ENCODE assay signal across 10 cellular contexts in the genomic region with DNA sequence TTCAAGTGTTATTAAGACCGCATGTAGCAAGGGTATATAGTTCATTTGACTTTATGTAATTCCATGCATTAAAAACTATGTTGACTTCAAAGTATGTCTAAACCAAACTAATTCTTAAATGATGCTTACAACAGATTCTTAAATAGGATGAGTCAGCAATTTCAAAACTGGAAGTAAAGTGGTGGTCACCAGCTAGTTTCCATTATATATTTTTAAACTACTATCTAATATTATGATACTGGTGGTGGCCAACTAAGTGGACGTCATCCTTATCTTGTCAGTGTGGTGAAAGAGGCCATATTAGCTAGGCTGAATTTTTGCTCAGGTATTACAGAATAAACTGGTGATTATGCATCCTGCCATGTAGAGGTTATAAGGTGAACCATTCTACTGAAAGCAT. TPM values are rescaled to one million over a fixed set of nuclear protein-coding genes. Genes with fewer than 3 reads are reported as not detected.
A peak's percentile ranks its signal among the peaks of the same experiment; 100 is the strongest.
DNase-seq lines count a peak whose midpoint lies in the region; ATAC-seq and TF ChIP-seq lines count a peak whose summit lies in the region.
"Had no signal": no experiment of that assay in that cellular context is flagged by ENCODE, and none has a peak within 500 bp of the region (broad histone marks: within the 10 kb centered on the region; RNA-seq: fewer than 3 reads in every experiment).

No MANE protein-coding gene starts in this region.

- H3K4me3 ChIP-seq in iPS-18a (ENCODE audit: low read length) = peak overlapping the region; percentile 74
- H3K4me3 ChIP-seq in transverse colon = peak overlapping the region in 3 of 4 donors; percentile 65 to 98 (median 88)
- no peak overlapping the region for H3K4me3 ChIP-seq in WERI-Rb-1 (ENCODE audit: low read depth, low read length)

- H3K4me1 ChIP-seq in iPS-18a (ENCODE audit: control insufficient read depth, low read depth, low read length) = no peaks in the 10 kb centered on the region
- peaks cover 0 to 26% (median 13%) of the 10 kb centered on the region in 4 donors for H3K4me1 ChIP-seq in transverse colon

- CTCF ChIA-PET in activated naive CD4-positive, alpha-beta T cell treated with anti-CD3 and anti-CD28 coated beads for 36 hours (lab: Charles Lee) = no interaction called here
- CTCF ChIA-PET in T-cell (lab: Charles Lee) (no interaction called here), RWPE1 (lab: Yijun Ruan, JAX) (no interaction called here)

- TF ChIP-seq CTCF in transverse colon (IDR thresholded peaks at IDR 0.05) (no peak), WERI-Rb-1 (IDR thresholded peaks at IDR 0.05; ENCODE audit: low read depth, low read length) (no peak), RWPE1 (conservative IDR thresholded peaks at IDR 0.05; ENCODE audit: low read depth) (no peak)

- POLR2A ChIA-PET in T-cell (lab: Charles Lee) = no interaction called here
- POLR2A ChIA-PET in RWPE1 (lab: Yijun Ruan, JAX; ENCODE audit: low non-redundant PET) = no interaction called here

- H3K27ac Mint-ChIP-seq in activated naive CD4-positive, alpha-beta T cell treated with anti-CD3 and anti-CD28 coated beads for 36 hours = no peak overlapping the region
- no peak overlapping the region for H3K27ac Mint-ChIP-seq in T-cell

- H3K9me3 ChIP-seq in iPS-18a (ENCODE audit: control insufficient read depth, low read depth, low read length) = no peaks in the 10 kb centered on the region
- H3K9me3 ChIP-seq in transverse colon = no peaks in the 10 kb centered on the region
- no peaks in the 10 kb centered on the region for H3K9me3 ChIP-seq in WERI-Rb-1 (ENCODE audit: severe bottlenecking)

- H3K36me3 ChIP-seq in iPS-18a (ENCODE audit: control insufficient read depth, low read depth, low read length) (no peaks in the 10 kb centered on the region), transverse colon (no peaks in the 10 kb centered on the region), WERI-Rb-1 (no peaks in the 10 kb centered on the region)

- DNase-seq in activated naive CD4-positive, alpha-beta T cell treated with anti-CD3 and anti-CD28 coated beads for 36 hours = no peak
- no peak for DNase-seq in activated naive CD4-positive, alpha-beta T cell (lab: John Stamatoyannopoulos, UW)
- no peak for DNase-seq in T-cell
- no peak for DNase-seq in transverse colon
- DNase-seq in NCI-H1930 (lab: John Stamatoyannopoulos, UW) = no peak
- DNase-seq in WERI-Rb-1 = no peak
- DNase-seq in RWPE1 (ENCODE audit: low spot score) = no peak
- DNase-seq: NCI-H446 treated with DMSO at 0.1 percent for 48 hours had no signal

- no peaks in the 10 kb centered on the region for H3K36me3 Mint-ChIP-seq in activated naive CD4-positive, alpha-beta T cell treated with anti-CD3 and anti-CD28 coated beads for 36 hours (ENCODE audit: low read depth)
- no peaks in the 10 kb centered on the region for H3K36me3 Mint-ChIP-seq in T-cell

- peak overlapping the region; percentile 89 for H3K4me3 Mint-ChIP-seq in activated naive CD4-positive, alpha-beta T cell treated with anti-CD3 and anti-CD28 coated beads for 36 hours
- peak overlapping the region; percentile 91 to 96 (median 92) for H3K4me3 Mint-ChIP-seq in T-cell

- H3K27me3 Mint-ChIP-seq in activated naive CD4-positive, alpha-beta T cell treated with anti-CD3 and anti-CD28 coated beads for 36 hours (ENCODE audit: low read depth) = peaks cover 9% of the 10 kb centered on the region
- H3K27me3 Mint-ChIP-seq in T-cell = peaks cover 0 to 3% of the 10 kb centered on the region in 2 donors

- no peak for ATAC-seq in T-cell (replicated peaks in 1 of 4)

- no peaks in the 10 kb centered on the region for H3K9me3 Mint-ChIP-seq in activated naive CD4-positive, alpha-beta T cell treated with anti-CD3 and anti-CD28 coated beads for 36 hours
- no peaks in the 10 kb centered on the region for H3K9me3 Mint-ChIP-seq in T-cell

- WGBS in transverse colon (ENCODE audit: low coverage in 1 of 2), 2 donors = 69 to 84% methylated on average over 2 of the region's 2 CpGs

- TF ChIP-seq POLR2A in transverse colon (IDR thresholded peaks at IDR 0.05) = no peak

- H3K4me1 Mint-ChIP-seq in activated naive CD4-positive, alpha-beta T cell treated with anti-CD3 and anti-CD28 coated beads for 36 hours (ENCODE audit: low read depth) = peaks cover 10% of the 10 kb centered on the region
- H3K4me1 Mint-ChIP-seq in T-cell = peaks cover 10 to 35% (median 20%) of the 10 kb centered on the region in 3 donors

- H3K9ac ChIP-seq in iPS-18a (ENCODE audit: low read length) = no peak overlapping the region

- intact Hi-C loops in activated naive CD4-positive, alpha-beta T cell treated with anti-CD3 and anti-CD28 coated beads for 36 hours (cut with micrococcal nuclease) = loop anchor here (2.0 to 10.0 kb wide), 7 partner anchors 333 to 1545 kb away; partner anchors contain the start of genes INPP4B, USP38 and ZNF330
- intact Hi-C loops in transverse colon (cut with DNase I; ENCODE audit: low total_unique reads) = no loop called here

- no peak for TF ChIP-seq EP300 in transverse colon (IDR thresholded peaks at IDR 0.05; ENCODE audit: low read depth)

- in situ Hi-C loops in transverse colon (cut with MboI; ENCODE audit: low pct_ligation_motif_present in 1 of 4, low pct_unique_long_range_greater_than_20kb in 1 of 4, low sequenced_read_pairs in 3 of 4) = no loop called here

- no peak overlapping the region for H3K27ac ChIP-seq in iPS-18a (ENCODE audit: low read length)
- H3K27ac ChIP-seq in transverse colon = peak overlapping the region; percentile 88 to 95 (median 90)
- no peak overlapping the region for H3K27ac ChIP-seq in WERI-Rb-1
- H3K27ac ChIP-seq in RWPE1 = no peak overlapping the region
- H3K27ac ChIP-seq: epithelial cell of prostate had no signal

- H3K27me3 ChIP-seq in iPS-18a (ENCODE audit: control insufficient read depth, insufficient read depth, low read length) (peaks cover 38% of the 10 kb centered on the region), transverse colon (no peaks in the 10 kb centered on the region), WERI-Rb-1 (ENCODE audit: insufficient read depth, low read depth, severe bottlenecking) (peaks cover 5% of the 10 kb centered on the region)

RNA-seq across cellular contexts. Expression of gene IL15, which starts 1.2 kb away (rescaled TPM):
- under 1 TPM; 0.19 to 0.52 TPM for total RNA-seq in activated naive CD4-positive, alpha-beta T cell treated with anti-CD3 and anti-CD28 coated beads for 36 hours
- total RNA-seq in T-cell = 1 to 10 TPM; 2.3 to 7.0 (median 3.0) TPM
- 10 to 100 TPM in 1 of 4 donors, 1 to 10 TPM in 2, under 1 TPM in 1; 0.75 to 14.0 (median 5.2) TPM for total RNA-seq in transverse colon

Comparison
In these comparisons a context has a peak if more than half of its experiments do, and no peak if none do; other contexts are left out.
1. H3K27ac ChIP-seq: peak in transverse colon (4 of 4); none in iPS-18a (single experiment), WERI-Rb-1 (single experiment) and RWPE1 (single experiment).